ENCODE assay signal across 8 cellular contexts in genomic region chr1:144551107-144551542, GRCh38. TPM values are rescaled to one million over a fixed set of nuclear protein-coding genes. Genes with fewer than 3 reads are reported as not detected.
DNase-seq lines count a peak whose midpoint lies in the region; FAIRE-seq and TF ChIP-seq lines count a peak whose summit lies in the region.

No MANE protein-coding gene starts in this region.

- H3K27ac ChIP-seq in hepatocyte (peak overlapping the region; percentile 94), stomach smooth muscle (ENCODE audit: low read length) (peak overlapping the region; percentile 76)

- no peaks in the 10 kb centered on the region for H4K20me1 ChIP-seq in hepatocyte (ENCODE audit: insufficient read depth, poor library complexity, severe bottlenecking)

- peak overlapping the region; percentile 11 for H3K4me3 ChIP-seq in hepatocyte
- H3K4me3 ChIP-seq in stomach smooth muscle (ENCODE audit: low read length in 2 of 2) = peak overlapping the region; percentile 64 to 70

- H3K36me3 ChIP-seq in hepatocyte (replicated peaks; ENCODE audit: insufficient read depth, low read depth) (no peaks in the 10 kb centered on the region), stomach smooth muscle (ENCODE audit: control insufficient read depth in 2 of 2, insufficient read depth in 2 of 2, low read length in 2 of 2) (no peaks in the 10 kb centered on the region)

- H3K9me3 Mint-ChIP-seq in activated T-helper 1 cell treated with anti-CD3 and anti-CD28 coated beads, Interleukin-12 subunit alpha, Interleukin-12 subunit beta, Interleukin-2, Interleukin-4 antibody, amounts not matched to agents 30 ng/mL and 10 ng/mL and 1 ng/mL, durations not matched to agents 14 hours and 24 hours and 36 hours = no peaks in the 10 kb centered on the region

- H3K9me3 ChIP-seq in hepatocyte (ENCODE audit: low read depth) (no peaks in the 10 kb centered on the region), stomach smooth muscle (ENCODE audit: control insufficient read depth in 2 of 2, low read length in 2 of 2) (no peaks in the 10 kb centered on the region)

- intact Hi-C loops in activated T-helper 1 cell treated with anti-CD3 and anti-CD28 coated beads, Interleukin-12 subunit alpha, Interleukin-12 subunit beta, Interleukin-2, Interleukin-4 antibody, amounts not matched to agents 30 ng/mL and 10 ng/mL and 1 ng/mL, durations not matched to agents 14 hours and 24 hours and 36 hours (cut with micrococcal nuclease) = no loop called here

- H3K27me3 ChIP-seq in hepatocyte (no peaks in the 10 kb centered on the region), stomach smooth muscle (ENCODE audit: control insufficient read depth in 1 of 2, insufficient read depth in 2 of 2, low read length in 2 of 2) (peaks cover 0 to 7% of the 10 kb centered on the region in 2 donors)

- peak overlapping the region; percentile 95 for H3K27ac Mint-ChIP-seq in activated T-helper 1 cell treated with anti-CD3 and anti-CD28 coated beads, Interleukin-12 subunit alpha, Interleukin-12 subunit beta, Interleukin-2, Interleukin-4 antibody, amounts not matched to agents 30 ng/mL and 10 ng/mL and 1 ng/mL, durations not matched to agents 14 hours and 24 hours and 36 hours

- DNase-seq in NCI-H1105 treated with DMSO at 0.1 percent for 48 hours (lab: John Stamatoyannopoulos, UW) (peak; percentile 65), NCI-H1105 (lab: John Stamatoyannopoulos, UW) (no peak), hepatocyte (ENCODE audit: low spot score) (peak; percentile 5), NCI-H1694 treated with DMSO at 0.1 percent for 48 hours (lab: John Stamatoyannopoulos, UW) (no peak), NCI-H226 (no peak), GM19239 (ENCODE audit: insufficient read length, low spot score) (no peak)
- DNase-seq in activated T-helper 1 cell treated with anti-CD3 and anti-CD28 coated beads, Interleukin-12 subunit alpha, Interleukin-12 subunit beta, Interleukin-2, Interleukin-4 antibody, amounts not matched to agents 30 ng/mL and 10 ng/mL and 1 ng/mL, durations not matched to agents 14 hours and 24 hours and 36 hours (ENCODE audit: low spot score) = no peak

- H3K4me1 ChIP-seq in hepatocyte (ENCODE audit: insufficient read depth) (no peaks in the 10 kb centered on the region), stomach smooth muscle (ENCODE audit: control insufficient read depth, insufficient read depth, low read length) (peaks cover 14% of the 10 kb centered on the region)

- H3K4me1 Mint-ChIP-seq in activated T-helper 1 cell treated with anti-CD3 and anti-CD28 coated beads, Interleukin-12 subunit alpha, Interleukin-12 subunit beta, Interleukin-2, Interleukin-4 antibody, amounts not matched to agents 30 ng/mL and 10 ng/mL and 1 ng/mL, durations not matched to agents 14 hours and 24 hours and 36 hours (ENCODE audit: low read depth) = peaks cover 21% of the 10 kb centered on the region

- no peak for TF ChIP-seq CTCF in hepatocyte (IDR thresholded peaks at IDR 0.05; ENCODE audit: poor library complexity)

- H3K4me3 Mint-ChIP-seq in activated T-helper 1 cell treated with anti-CD3 and anti-CD28 coated beads, Interleukin-12 subunit alpha, Interleukin-12 subunit beta, Interleukin-2, Interleukin-4 antibody, amounts not matched to agents 30 ng/mL and 10 ng/mL and 1 ng/mL, durations not matched to agents 14 hours and 24 hours and 36 hours = peak overlapping the region; percentile 88

- H3K79me2 ChIP-seq in hepatocyte = no peaks in the 10 kb centered on the region

- WGBS in hepatocyte (ENCODE audit: low lambda C conversion rate, missing lambda C conversion rate) = 14% methylated on average over 23 of the region's 23 CpGs

- peaks cover 3% of the 10 kb centered on the region for H3K27me3 Mint-ChIP-seq in activated T-helper 1 cell treated with anti-CD3 and anti-CD28 coated beads, Interleukin-12 subunit alpha, Interleukin-12 subunit beta, Interleukin-2, Interleukin-4 antibody, amounts not matched to agents 30 ng/mL and 10 ng/mL and 1 ng/mL, durations not matched to agents 14 hours and 24 hours and 36 hours (ENCODE audit: insufficient read depth)

- H3K9ac ChIP-seq in stomach smooth muscle (ENCODE audit: low read length in 2 of 2) = peak overlapping the region; percentile 69 to 78

- H2AFZ ChIP-seq in hepatocyte = peak overlapping the region; percentile 67

- no peak for FAIRE-seq in GM19239 (lab: Jason Lieb, UNC)

- no peaks in the 10 kb centered on the region for H3K9me2 ChIP-seq in hepatocyte (replicated peaks; ENCODE audit: insufficient read depth)

- H3K4me2 ChIP-seq in hepatocyte = peak overlapping the region; percentile 84

- H3K36me3 Mint-ChIP-seq in activated T-helper 1 cell treated with anti-CD3 and anti-CD28 coated beads, Interleukin-12 subunit alpha, Interleukin-12 subunit beta, Interleukin-2, Interleukin-4 antibody, amounts not matched to agents 30 ng/mL and 10 ng/mL and 1 ng/mL, durations not matched to agents 14 hours and 24 hours and 36 hours (ENCODE audit: low read depth) = no peaks in the 10 kb centered on the region

RNA-seq across cellular contexts. Expression of gene PPIAL4F, which starts 41.6 kb away (rescaled TPM):
- not detected in 2 replicates for total RNA-seq in activated T-helper 1 cell treated with anti-CD3 and anti-CD28 coated beads, Interleukin-12 subunit alpha, Interleukin-12 subunit beta, Interleukin-2, Interleukin-4 antibody, amounts not matched to agents 30 ng/mL and 10 ng/mL and 1 ng/mL, durations not matched to agents 14 hours and 24 hours and 36 hours
- not detected in 2 replicates for total RNA-seq in hepatocyte
- polyA plus RNA-seq in hepatocyte = not detected in 2 replicates

Comparison
In these comparisons a context has a peak if more than half of its experiments do, and no peak if none do; other contexts are left out.
1. DNase-seq: peak in NCI-H1105 treated with DMSO at 0.1 percent for 48 hours (single experiment) and hepatocyte (single experiment); none in NCI-H1105 (single experiment), activated T-helper 1 cell treated with anti-CD3 and anti-CD28 coated beads, Interleukin-12 subunit alpha, Interleukin-12 subunit beta, Interleukin-2, Interleukin-4 antibody, amounts not matched to agents 30 ng/mL and 10 ng/mL and 1 ng/mL, durations not matched to agents 14 hours and 24 hours and 36 hours (single experiment), NCI-H1694 treated with DMSO at 0.1 percent for 48 hours (single experiment), NCI-H226 (single experiment) and GM19239 (single experiment).